1 cellular context compared by ENCODE assay signal in genomic region chr2:241659150-241659739, GRCh38.
TF ChIP-seq lines count a peak whose summit lies in the region.

No MANE protein-coding gene starts in this region.

TF ChIP-seq in HepG2, 621 proteins besides CTCF, POLR2A, EP300 and RAD21 (continued from another document and continues in another):
- TF ChIP-seq CREBL2 (CRISPR knock-in tag; IDR thresholded peaks at IDR 0.05; ENCODE audit: borderline replicate concordance) = no peak
- TF ChIP-seq SIN3A (IDR thresholded peaks at IDR 0.05; ENCODE audit: borderline replicate concordance, low read depth, low read length) = no peak
- 0 out of 2 replicates have a peak, but pooled peaks have one; percentile 49 for TF ChIP-seq EED (CRISPR knock-in tag; IDR thresholded peaks at IDR 0.05)
- no peak for TF ChIP-seq ZNF841 (CRISPR knock-in tag; IDR thresholded peaks at IDR 0.05; ENCODE audit: borderline replicate concordance)
- no peak for TF ChIP-seq ZBTB40 (IDR thresholded peaks at IDR 0.05)
- no peak for TF ChIP-seq ZBTB40 (CRISPR knock-in tag; IDR thresholded peaks at IDR 0.05)
- no peak for TF ChIP-seq HIC2 (CRISPR knock-in tag; IDR thresholded peaks at IDR 0.05; ENCODE audit: low read depth)
- TF ChIP-seq MBNL3 (CRISPR knock-in tag; conservative IDR thresholded peaks at IDR 0.05) = no peak
- peak; percentile 69; the same call in 1 of the 2 replicates for TF ChIP-seq DNMT1 (CRISPR knock-in tag; IDR thresholded peaks at IDR 0.05)
- peak; percentile 72; the same call in 1 of the 2 replicates for TF ChIP-seq ARID4A (CRISPR knock-in tag; IDR thresholded peaks at IDR 0.05; ENCODE audit: borderline replicate concordance)
- no peak for TF ChIP-seq EHMT2 (IDR thresholded peaks at IDR 0.05; ENCODE audit: borderline replicate concordance, low read depth, low read length)
- no peak for TF ChIP-seq SRY (CRISPR knock-in tag; IDR thresholded peaks at IDR 0.05)
- no peak for TF ChIP-seq SP2 (CRISPR knock-in tag; IDR thresholded peaks at IDR 0.05)
- no peak for TF ChIP-seq FOXJ3 (CRISPR knock-in tag; IDR thresholded peaks at IDR 0.05; ENCODE audit: borderline replicate concordance)
- TF ChIP-seq ZSCAN20 (CRISPR knock-in tag; IDR thresholded peaks at IDR 0.05; ENCODE audit: borderline replicate concordance) = no peak
- TF ChIP-seq ZNF549 (CRISPR knock-in tag; IDR thresholded peaks at IDR 0.05) = no peak
- no peak for TF ChIP-seq MEIS1 (CRISPR knock-in tag; IDR thresholded peaks at IDR 0.05; ENCODE audit: borderline replicate concordance)
- no peak for TF ChIP-seq MXD1 (CRISPR knock-in tag; IDR thresholded peaks at IDR 0.05)
- 0 out of 2 replicates have a peak, but pooled peaks have one; percentile 33 for TF ChIP-seq ZBTB44 (CRISPR knock-in tag; IDR thresholded peaks at IDR 0.05)
- TF ChIP-seq ZBED4 (CRISPR knock-in tag; IDR thresholded peaks at IDR 0.05; ENCODE audit: borderline replicate concordance) = 0 out of 2 replicates have a peak, but pooled peaks have one; percentile 45
- no peak for TF ChIP-seq ATF7 (IDR thresholded peaks at IDR 0.05)
- TF ChIP-seq ATF7 (CRISPR knock-in tag; IDR thresholded peaks at IDR 0.05) = no peak
- TF ChIP-seq ZNF512B (CRISPR knock-in tag; IDR thresholded peaks at IDR 0.05; ENCODE audit: borderline replicate concordance) = no peak
- no peak for TF ChIP-seq LBX2 (CRISPR knock-in tag; IDR thresholded peaks at IDR 0.05; ENCODE audit: borderline replicate concordance)
- no peak for TF ChIP-seq ZNF660 (CRISPR knock-in tag; IDR thresholded peaks at IDR 0.05; ENCODE audit: borderline replicate concordance, low read depth)
- TF ChIP-seq ARNTL (CRISPR knock-in tag; IDR thresholded peaks at IDR 0.05) = no peak
- TF ChIP-seq CHCHD3 (CRISPR knock-in tag; IDR thresholded peaks at IDR 0.05) = peak; percentile 69; the same call in 1 of the 2 replicates
- no peak for TF ChIP-seq ADNP (CRISPR knock-in tag; IDR thresholded peaks at IDR 0.05)
- no peak for TF ChIP-seq PHB2 (IDR thresholded peaks at IDR 0.05; ENCODE audit: partially characterized antibody)
- no peak for TF ChIP-seq ZNF33A (CRISPR knock-in tag; IDR thresholded peaks at IDR 0.05; ENCODE audit: borderline replicate concordance)
